In the genomic region with DNA sequence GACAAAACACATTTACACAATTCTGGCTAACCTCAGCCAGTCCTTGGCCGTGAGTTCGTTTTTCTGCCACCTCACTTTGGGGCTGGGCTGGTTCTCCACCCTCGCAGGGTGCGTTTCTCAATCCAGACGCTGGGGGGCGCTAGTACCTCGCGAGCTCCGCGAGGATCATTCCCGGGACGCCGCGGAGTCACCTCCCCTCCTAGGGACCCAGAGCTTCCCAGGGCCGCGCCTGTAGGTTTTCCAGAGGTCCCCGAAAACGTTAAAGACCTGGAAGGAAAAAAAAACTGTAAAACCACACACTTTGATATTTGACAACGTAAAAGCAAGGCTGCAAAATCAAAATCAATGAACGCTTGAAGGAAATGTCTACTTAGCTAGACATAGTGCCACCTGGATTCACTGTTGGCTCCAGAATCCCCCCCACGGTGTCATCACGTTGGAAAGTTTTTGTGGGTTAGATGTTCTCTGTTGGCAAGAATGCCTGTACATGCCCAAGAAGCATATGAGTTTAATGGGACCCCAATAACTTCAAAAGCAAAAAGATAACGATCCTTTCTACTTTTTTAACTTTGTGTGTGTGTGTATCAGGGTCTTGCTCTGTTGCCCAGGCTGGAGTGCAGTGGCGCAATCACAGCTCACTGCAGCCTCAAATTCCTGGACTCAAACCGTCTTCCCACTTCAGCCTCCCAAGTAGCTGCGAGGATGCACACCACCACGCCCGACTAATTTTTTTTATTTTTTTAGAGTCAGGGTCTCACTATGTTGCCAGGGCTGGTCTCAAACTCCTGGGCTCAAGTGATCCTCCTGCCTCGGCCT, we compare ENCODE assay signal across 1 cellular context.
TF ChIP-seq lines count a peak whose summit lies in the region.

No MANE protein-coding gene starts in this region.

TF ChIP-seq in HepG2, 621 proteins besides CTCF, POLR2A, EP300 and RAD21 (continued from another document):
- TF ChIP-seq, protein P1, sequence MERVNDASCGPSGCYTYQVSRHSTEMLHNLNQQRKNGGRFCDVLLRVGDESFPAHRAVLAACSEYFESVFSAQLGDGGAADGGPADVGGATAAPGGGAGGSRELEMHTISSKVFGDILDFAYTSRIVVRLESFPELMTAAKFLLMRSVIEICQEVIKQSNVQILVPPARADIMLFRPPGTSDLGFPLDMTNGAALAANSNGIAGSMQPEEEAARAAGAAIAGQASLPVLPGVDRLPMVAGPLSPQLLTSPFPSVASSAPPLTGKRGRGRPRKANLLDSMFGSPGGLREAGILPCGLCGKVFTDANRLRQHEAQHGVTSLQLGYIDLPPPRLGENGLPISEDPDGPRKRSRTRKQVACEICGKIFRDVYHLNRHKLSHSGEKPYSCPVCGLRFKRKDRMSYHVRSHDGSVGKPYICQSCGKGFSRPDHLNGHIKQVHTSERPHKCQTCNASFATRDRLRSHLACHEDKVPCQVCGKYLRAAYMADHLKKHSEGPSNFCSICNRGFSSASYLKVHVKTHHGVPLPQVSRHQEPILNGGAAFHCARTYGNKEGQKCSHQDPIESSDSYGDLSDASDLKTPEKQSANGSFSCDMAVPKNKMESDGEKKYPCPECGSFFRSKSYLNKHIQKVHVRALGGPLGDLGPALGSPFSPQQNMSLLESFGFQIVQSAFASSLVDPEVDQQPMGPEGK (CRISPR knock-in tag; IDR thresholded peaks at IDR 0.05): peak; percentile 37; the same call in 1 of the 2 replicates
- TF ChIP-seq, protein P2, sequence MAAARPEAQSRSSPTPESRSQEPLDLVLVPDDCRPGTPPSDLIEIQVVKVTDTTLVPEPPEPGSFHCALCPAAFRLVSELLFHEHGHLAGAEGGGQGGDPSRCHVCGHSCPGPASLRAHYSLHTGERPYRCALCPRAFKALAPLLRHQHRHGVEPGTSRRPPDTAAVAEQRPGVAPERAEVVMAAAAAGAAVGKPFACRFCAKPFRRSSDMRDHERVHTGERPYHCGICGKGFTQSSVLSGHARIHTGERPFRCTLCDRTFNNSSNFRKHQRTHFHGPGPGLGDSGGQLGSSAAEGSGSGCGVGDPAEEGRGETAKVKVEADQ (CRISPR knock-in tag; IDR thresholded peaks at IDR 0.05; ENCODE audit: borderline replicate concordance): no peak
- TF ChIP-seq RXRB (CRISPR knock-in tag; IDR thresholded peaks at IDR 0.05; ENCODE audit: borderline replicate concordance) (0 out of 2 replicates have a peak, but pooled peaks have one; percentile 25), ERF (CRISPR knock-in tag; IDR thresholded peaks at IDR 0.05) (0 out of 2 replicates have a peak, but pooled peaks have one; percentile 52), SCMH1 (CRISPR knock-in tag; IDR thresholded peaks at IDR 0.05; ENCODE audit: borderline replicate concordance) (no peak), XRCC5 (optimal IDR thresholded peaks at IDR 0.05; ENCODE audit: low read length) (peak; percentile 57), MIER2 (CRISPR knock-in tag; IDR thresholded peaks at IDR 0.05) (peak; percentile 58; the same call in 1 of the 2 replicates), FOXC1 (CRISPR knock-in tag; IDR thresholded peaks at IDR 0.05; ENCODE audit: borderline replicate concordance) (0 out of 2 replicates have a peak, but pooled peaks have one; percentile 45), PPARG (CRISPR knock-in tag; conservative IDR thresholded peaks at IDR 0.05) (0 out of 2 replicates have a peak, but pooled peaks have one; percentile 15), SALL2 (CRISPR knock-in tag; IDR thresholded peaks at IDR 0.05) (0 out of 2 replicates have a peak, but pooled peaks have one; percentile 24), ZNF891 (CRISPR knock-in tag; IDR thresholded peaks at IDR 0.05) (no peak), ZBTB38 (CRISPR knock-in tag; IDR thresholded peaks at IDR 0.05) (peak; percentile 29; the same call in 1 of the 2 replicates), HMGXB4 (CRISPR knock-in tag; IDR thresholded peaks at IDR 0.05; ENCODE audit: borderline replicate concordance in 1 of 2, low read depth in 1 of 2) (peak; percentile 56 to 65; a peak in 3 of 4 replicates), SMC3 (IDR thresholded peaks at IDR 0.05; ENCODE audit: low read length) (peak; percentile 63; the same call in 1 of the 2 replicates), KAT8 (CRISPR knock-in tag; IDR thresholded peaks at IDR 0.05) (0 out of 2 replicates have a peak, but pooled peaks have one; percentile 29), GATAD1 (CRISPR knock-in tag; IDR thresholded peaks at IDR 0.05) (peak; percentile 18; the same call in 1 of the 2 replicates), GTF2F1 (IDR thresholded peaks at IDR 0.05; ENCODE audit: low read length) (no peak), CENPBD1 (CRISPR knock-in tag; IDR thresholded peaks at IDR 0.05; ENCODE audit: borderline replicate concordance, low read depth) (no peak), NCOA2 (CRISPR knock-in tag; IDR thresholded peaks at IDR 0.05) (peak; percentile 15; the same call in 1 of the 2 replicates), SALL1 (CRISPR knock-in tag; IDR thresholded peaks at IDR 0.05) (peak; percentile 40; the same call in 1 of the 2 replicates), BRCA1 (CRISPR knock-in tag; IDR thresholded peaks at IDR 0.05) (0 out of 2 replicates have a peak, but pooled peaks have one; percentile 38), JUND (CRISPR knock-in tag; IDR thresholded peaks at IDR 0.05) (no peak)
- TF ChIP-seq, protein P3, sequence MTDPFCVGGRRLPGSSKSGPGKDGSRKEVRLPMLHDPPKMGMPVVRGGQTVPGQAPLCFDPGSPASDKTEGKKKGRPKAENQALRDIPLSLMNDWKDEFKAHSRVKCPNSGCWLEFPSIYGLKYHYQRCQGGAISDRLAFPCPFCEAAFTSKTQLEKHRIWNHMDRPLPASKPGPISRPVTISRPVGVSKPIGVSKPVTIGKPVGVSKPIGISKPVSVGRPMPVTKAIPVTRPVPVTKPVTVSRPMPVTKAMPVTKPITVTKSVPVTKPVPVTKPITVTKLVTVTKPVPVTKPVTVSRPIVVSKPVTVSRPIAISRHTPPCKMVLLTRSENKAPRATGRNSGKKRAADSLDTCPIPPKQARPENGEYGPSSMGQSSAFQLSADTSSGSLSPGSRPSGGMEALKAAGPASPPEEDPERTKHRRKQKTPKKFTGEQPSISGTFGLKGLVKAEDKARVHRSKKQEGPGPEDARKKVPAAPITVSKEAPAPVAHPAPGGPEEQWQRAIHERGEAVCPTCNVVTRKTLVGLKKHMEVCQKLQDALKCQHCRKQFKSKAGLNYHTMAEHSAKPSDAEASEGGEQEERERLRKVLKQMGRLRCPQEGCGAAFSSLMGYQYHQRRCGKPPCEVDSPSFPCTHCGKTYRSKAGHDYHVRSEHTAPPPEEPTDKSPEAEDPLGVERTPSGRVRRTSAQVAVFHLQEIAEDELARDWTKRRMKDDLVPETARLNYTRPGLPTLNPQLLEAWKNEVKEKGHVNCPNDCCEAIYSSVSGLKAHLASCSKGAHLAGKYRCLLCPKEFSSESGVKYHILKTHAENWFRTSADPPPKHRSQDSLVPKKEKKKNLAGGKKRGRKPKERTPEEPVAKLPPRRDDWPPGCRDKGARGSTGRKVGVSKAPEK (CRISPR knock-in tag; IDR thresholded peaks at IDR 0.05; ENCODE audit: borderline replicate concordance): 0 out of 2 replicates have a peak, but pooled peaks have one; percentile 53
